ENCODE assay signal across 31 cellular contexts in the genomic region with DNA sequence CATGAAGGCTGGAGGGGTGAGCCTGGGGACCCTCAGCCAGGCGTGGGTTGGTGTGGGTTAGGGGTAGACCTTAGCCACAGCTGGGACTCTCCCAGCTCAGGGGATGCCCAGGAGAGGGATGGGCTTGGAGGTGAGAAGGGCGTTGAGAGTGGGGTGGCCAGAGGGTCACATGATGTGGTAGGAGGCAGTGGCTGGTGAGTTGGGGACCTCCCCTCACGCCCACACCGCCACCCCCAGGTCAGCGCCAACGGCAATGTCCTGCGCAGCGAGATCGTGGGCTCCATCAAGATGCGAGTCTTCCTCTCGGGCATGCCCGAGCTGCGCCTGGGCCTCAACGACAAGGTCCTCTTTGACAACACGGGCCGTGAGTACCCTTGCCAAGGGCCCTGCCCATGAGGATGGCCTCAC. TPM values are rescaled to one million over a fixed set of nuclear protein-coding genes. Genes with fewer than 3 reads are reported as not detected.
"Had no signal": no experiment of that assay in that cellular context is flagged by ENCODE, and none has a peak within 500 bp of the region (broad histone marks: within the 10 kb centered on the region; RNA-seq: fewer than 3 reads in every experiment).

No MANE protein-coding gene starts in this region.

- H3K4me1 ChIP-seq: gastroesophageal sphincter, spleen, tibial nerve, uterus had no signal

- H3K4me3 ChIP-seq: coronary artery, gastroesophageal sphincter, hepatocyte, spleen, tibial nerve, uterus had no signal

- H3K27ac ChIP-seq: coronary artery, gastroesophageal sphincter, hepatocyte, spleen, tibial nerve, uterus had no signal

- H3K27me3 Mint-ChIP-seq: activated naive CD8-positive, alpha-beta T cell; effector memory CD8-positive, alpha-beta T cell; memory B cell; naive thymus-derived CD4-positive, alpha-beta T cell had no signal

- H3K4me3 Mint-ChIP-seq: activated naive CD8-positive, alpha-beta T cell; effector memory CD8-positive, alpha-beta T cell; memory B cell; naive thymus-derived CD4-positive, alpha-beta T cell; T-helper 2 cell treated with Interferon-gamma antibody and Interleukin-4, amounts not matched to agents 5 μg/mL and 100 μg/mL, for 36 hours had no signal

- H3K27ac Mint-ChIP-seq: activated naive CD8-positive, alpha-beta T cell; activated T-helper 2 cell treated with anti-CD3 and anti-CD28 coated beads, Interferon-gamma antibody, Interleukin-2, Interleukin-4, amounts not matched to agents 10 μg/mL and 5 μg/mL and 100 μg/mL, durations not matched to agents 14 hours and 24 hours and 36 hours; memory B cell; T-helper 2 cell treated with Interferon-gamma antibody and Interleukin-4, amounts not matched to agents 5 μg/mL and 100 μg/mL, for 36 hours had no signal

- H3K4me2 ChIP-seq: hepatocyte had no signal

- H2AFZ ChIP-seq: hepatocyte had no signal

- H3K36me3 ChIP-seq: uterus had no signal

- ATAC-seq: effector memory CD8-positive, alpha-beta T cell; gastroesophageal sphincter; left colon; naive thymus-derived CD4-positive, alpha-beta T cell had no signal

- H3K4me1 Mint-ChIP-seq: memory B cell had no signal

- DNase-seq: activated CD4-positive, alpha-beta T cell treated with anti-CD3 and anti-CD28 coated beads for 4 hours; activated CD4-positive, alpha-beta T cell treated with anti-CD3 and anti-CD28 coated beads, Interleukin-2, amount 50 U/mL, for 4 hours; activated CD8-positive, alpha-beta memory T cell treated with anti-CD3 and anti-CD28 coated beads, Interleukin-2, amount 50 U/mL, for 4 hours; activated T-cell treated with anti-CD3 and anti-CD28 coated beads, Interleukin-2, amount 50 U/mL, for 1 hour; anterior cingulate cortex; effector memory CD8-positive, alpha-beta T cell; kidney; left colon; midbrain; naive thymus-derived CD4-positive, alpha-beta T cell; occipital lobe; right cardiac atrium; spleen; stimulated activated naive CD4-positive, alpha-beta T cell treated with Interleukin-2 at 50 U/mL for 16 hours; T-helper 1 cell; uterus had no signal

- H3K9me3 Mint-ChIP-seq: effector memory CD8-positive, alpha-beta T cell had no signal

- H3K27me3 ChIP-seq: gastroesophageal sphincter, hepatocyte, spleen, tibial nerve, uterus had no signal

RNA-seq across cellular contexts. Expression of a gene that starts 52.9 kb away (rescaled TPM):
- total RNA-seq: activated CD8-positive, alpha-beta memory T cell treated with anti-CD3 and anti-CD28 coated beads for 36 hours; activated T-helper 2 cell treated with anti-CD3 and anti-CD28 coated beads, Interferon-gamma antibody, Interleukin-2, Interleukin-4, amounts not matched to agents 10 μg/mL and 5 μg/mL and 100 μg/mL, durations not matched to agents 14 hours and 24 hours and 36 hours; endothelial cell of umbilical vein; fibroblast of lung; fibroblast of villous mesenchyme; gastroesophageal sphincter; hepatocyte; kidney; left colon; lower leg skin; naive thymus-derived CD4-positive, alpha-beta T cell; occipital lobe; pulmonary artery endothelial cell; right cardiac atrium; spleen; temporal lobe; tibial nerve; uterus had no signal
